Comparison of ENCODE assay signal across 8 cellular contexts in genomic region chr1:19210772-19211549, GRCh38. TPM values are rescaled to one million over a fixed set of nuclear protein-coding genes. Genes with fewer than 3 reads are reported as not detected.
DNase-seq lines count a peak whose midpoint lies in the region; ATAC-seq and TF ChIP-seq lines count a peak whose summit lies in the region.

No MANE protein-coding gene starts in this region.

- peak overlapping the region; percentile 89 to 95 for H3K27ac ChIP-seq in prostate gland

- H3K4me3 ChIP-seq in fibroblast of pulmonary artery (replicated peaks; ENCODE audit: low read depth, low read length): peak overlapping the region; percentile 93
- peak overlapping the region; percentile 89 to 95 for H3K4me3 ChIP-seq in prostate gland

- H3K4me1 Mint-ChIP-seq in stimulated activated naive CD8-positive, alpha-beta T cell treated with anti-CD3 and anti-CD28 coated beads, Interleukin-15, Interleukin-2, amounts not matched to agents 100 ng/mL and 50 ng/mL, for 24 hours (ENCODE audit: low read depth): peaks cover 80% of the 10 kb centered on the region

- H3K9me3 Mint-ChIP-seq in stimulated activated naive CD8-positive, alpha-beta T cell treated with anti-CD3 and anti-CD28 coated beads, Interleukin-15, Interleukin-2, amounts not matched to agents 100 ng/mL and 50 ng/mL, for 24 hours: no peaks in the 10 kb centered on the region

- TF ChIP-seq CTCF in fibroblast of pulmonary artery (IDR thresholded peaks at IDR 0.05; ENCODE audit: low read length, missing control alignments): no peak
- no peak for TF ChIP-seq CTCF in prostate gland (IDR thresholded peaks at IDR 0.05)

- no peak for DNase-seq in stimulated activated naive CD8-positive, alpha-beta T cell treated with anti-CD3 and anti-CD28 coated beads, Interleukin-15, Interleukin-2, amounts not matched to agents 100 U/mL and 50 U/mL, for 24 hours
- DNase-seq in SW480 (ENCODE audit: low spot score) (peak; percentile 14), fibroblast of pulmonary artery (ENCODE audit: low read depth) (peak; percentile 14), prostate gland (ENCODE audit: low spot score) (no peak), NCI-H2029 treated with DMSO at 0.1 percent for 48 hours (lab: John Stamatoyannopoulos, UW) (no peak), NCI-H2171 (lab: John Stamatoyannopoulos, UW) (no peak)

- no peak for TF ChIP-seq POLR2A in prostate gland (IDR thresholded peaks at IDR 0.05)

- no peaks in the 10 kb centered on the region for H3K36me3 ChIP-seq in prostate gland

- H3K36me3 Mint-ChIP-seq in stimulated activated naive CD8-positive, alpha-beta T cell treated with anti-CD3 and anti-CD28 coated beads, Interleukin-15, Interleukin-2, amounts not matched to agents 100 ng/mL and 50 ng/mL, for 24 hours (ENCODE audit: low read depth): peaks cover 63% of the 10 kb centered on the region

- ATAC-seq in stimulated activated naive CD8-positive, alpha-beta T cell treated with anti-CD3 and anti-CD28 coated beads, Interleukin-15, Interleukin-2, amounts not matched to agents 100 U/mL and 50 U/mL, for 24 hours: no peak
- ATAC-seq in GM21786 (IDR thresholded peaks at IDR 0.05; ENCODE audit: unreplicated experiment): no peak

- intact Hi-C loops in prostate gland (cut with DNase I): no loop called here

- peak overlapping the region; percentile 94 for H3K4me3 Mint-ChIP-seq in stimulated activated naive CD8-positive, alpha-beta T cell treated with anti-CD3 and anti-CD28 coated beads, Interleukin-15, Interleukin-2, amounts not matched to agents 100 ng/mL and 50 ng/mL, for 24 hours

- 17% methylated on average over 12 of the region's 12 CpGs for WGBS in prostate gland

- no peaks in the 10 kb centered on the region for H3K27me3 Mint-ChIP-seq in stimulated activated naive CD8-positive, alpha-beta T cell treated with anti-CD3 and anti-CD28 coated beads, Interleukin-15, Interleukin-2, amounts not matched to agents 100 ng/mL and 50 ng/mL, for 24 hours

- no peaks in the 10 kb centered on the region for H3K9me3 ChIP-seq in prostate gland

- H3K4me1 ChIP-seq in prostate gland (replicated peaks): peaks cover 10% of the 10 kb centered on the region

- H3K27ac Mint-ChIP-seq in stimulated activated naive CD8-positive, alpha-beta T cell treated with anti-CD3 and anti-CD28 coated beads, Interleukin-15, Interleukin-2, amounts not matched to agents 100 ng/mL and 50 ng/mL, for 24 hours: peak overlapping the region; percentile 97

- no peaks in the 10 kb centered on the region for H3K27me3 ChIP-seq in prostate gland (replicated peaks; ENCODE audit: insufficient read depth)

RNA-seq across cellular contexts. Expression of gene UBR4, which starts 0.9 kb away (rescaled TPM):
- total RNA-seq in prostate gland: 100 to 1,000 TPM in 1 of 2 donors, 10 to 100 TPM in 1; 93.5 to 311 TPM

RNA-seq across cellular contexts. Expression of gene EMC1, which starts 40.4 kb away (rescaled TPM):
- total RNA-seq in prostate gland: 10 to 100 TPM; 42.1 to 86.2 TPM

RNA-seq across cellular contexts. Expression of gene MRTO4, which starts 40.6 kb away (rescaled TPM):
- total RNA-seq in prostate gland: 10 to 100 TPM; 20.5 to 21.9 TPM

Comparison
In these comparisons a context has a peak if more than half of its experiments do, and no peak if none do; other contexts are left out.
1. DNase-seq: peak in SW480 (single experiment) and fibroblast of pulmonary artery (single experiment); none in stimulated activated naive CD8-positive, alpha-beta T cell treated with anti-CD3 and anti-CD28 coated beads, Interleukin-15, Interleukin-2, amounts not matched to agents 100 U/mL and 50 U/mL, for 24 hours (single experiment), prostate gland (single experiment), NCI-H2029 treated with DMSO at 0.1 percent for 48 hours (single experiment) and NCI-H2171 (single experiment).